In the genomic region with DNA sequence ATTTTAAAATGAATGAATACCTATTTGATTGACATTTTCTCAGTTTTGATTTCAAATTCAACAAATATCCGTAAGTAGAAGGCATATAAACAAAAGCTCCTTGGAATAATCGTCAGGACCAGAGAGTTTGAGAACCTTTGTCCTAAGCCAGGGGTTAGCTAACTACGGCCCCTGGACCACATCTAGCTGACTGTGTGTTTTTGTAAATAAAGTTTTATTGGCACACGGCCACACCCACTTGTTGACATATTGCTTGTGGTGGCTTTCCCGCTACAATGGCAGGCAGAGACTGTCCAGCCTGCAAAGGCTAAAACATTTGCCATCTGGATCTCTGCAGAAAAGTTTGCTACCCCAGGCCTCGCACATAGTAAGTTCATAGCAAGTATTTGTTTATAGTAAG, we compare ENCODE assay signal across 1 cellular context.
TF ChIP-seq lines count a peak whose summit lies in the region.

No MANE protein-coding gene starts in this region.

TF ChIP-seq in liver, 16 proteins besides CTCF, POLR2A, EP300 and RAD21 (continued from another document):
- TF ChIP-seq, protein P1, sequence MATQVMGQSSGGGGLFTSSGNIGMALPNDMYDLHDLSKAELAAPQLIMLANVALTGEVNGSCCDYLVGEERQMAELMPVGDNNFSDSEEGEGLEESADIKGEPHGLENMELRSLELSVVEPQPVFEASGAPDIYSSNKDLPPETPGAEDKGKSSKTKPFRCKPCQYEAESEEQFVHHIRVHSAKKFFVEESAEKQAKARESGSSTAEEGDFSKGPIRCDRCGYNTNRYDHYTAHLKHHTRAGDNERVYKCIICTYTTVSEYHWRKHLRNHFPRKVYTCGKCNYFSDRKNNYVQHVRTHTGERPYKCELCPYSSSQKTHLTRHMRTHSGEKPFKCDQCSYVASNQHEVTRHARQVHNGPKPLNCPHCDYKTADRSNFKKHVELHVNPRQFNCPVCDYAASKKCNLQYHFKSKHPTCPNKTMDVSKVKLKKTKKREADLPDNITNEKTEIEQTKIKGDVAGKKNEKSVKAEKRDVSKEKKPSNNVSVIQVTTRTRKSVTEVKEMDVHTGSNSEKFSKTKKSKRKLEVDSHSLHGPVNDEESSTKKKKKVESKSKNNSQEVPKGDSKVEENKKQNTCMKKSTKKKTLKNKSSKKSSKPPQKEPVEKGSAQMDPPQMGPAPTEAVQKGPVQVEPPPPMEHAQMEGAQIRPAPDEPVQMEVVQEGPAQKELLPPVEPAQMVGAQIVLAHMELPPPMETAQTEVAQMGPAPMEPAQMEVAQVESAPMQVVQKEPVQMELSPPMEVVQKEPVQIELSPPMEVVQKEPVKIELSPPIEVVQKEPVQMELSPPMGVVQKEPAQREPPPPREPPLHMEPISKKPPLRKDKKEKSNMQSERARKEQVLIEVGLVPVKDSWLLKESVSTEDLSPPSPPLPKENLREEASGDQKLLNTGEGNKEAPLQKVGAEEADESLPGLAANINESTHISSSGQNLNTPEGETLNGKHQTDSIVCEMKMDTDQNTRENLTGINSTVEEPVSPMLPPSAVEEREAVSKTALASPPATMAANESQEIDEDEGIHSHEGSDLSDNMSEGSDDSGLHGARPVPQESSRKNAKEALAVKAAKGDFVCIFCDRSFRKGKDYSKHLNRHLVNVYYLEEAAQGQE (IDR thresholded peaks at IDR 0.05) = no peak
- TF ChIP-seq, protein P2, sequence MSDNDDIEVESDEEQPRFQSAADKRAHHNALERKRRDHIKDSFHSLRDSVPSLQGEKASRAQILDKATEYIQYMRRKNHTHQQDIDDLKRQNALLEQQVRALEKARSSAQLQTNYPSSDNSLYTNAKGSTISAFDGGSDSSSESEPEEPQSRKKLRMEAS (IDR thresholded peaks at IDR 0.05) = no peak
- TF ChIP-seq JUND (IDR thresholded peaks at IDR 0.05) (no peak), FOXA2 (IDR thresholded peaks at IDR 0.05) (no peak)
